17 cellular contexts compared by ENCODE assay signal in genomic region chr6:38306915-38307314, GRCh38.
DNase-seq lines count a peak whose midpoint lies in the region; ATAC-seq and TF ChIP-seq lines count a peak whose summit lies in the region.
"Had no signal": no experiment of that assay in that cellular context is flagged by ENCODE, and none has a peak within 500 bp of the region (broad histone marks: within the 10 kb centered on the region; RNA-seq: fewer than 3 reads in every experiment).

No MANE protein-coding gene starts in this region.

- no TSS peak for BruUV-seq in OCI-LY7 (replicated peaks; lab: Mats Ljungman, UMichigan)

- H4K20me1 ChIP-seq in OCI-LY7 (ENCODE audit: insufficient read depth, low read length): no peaks in the 10 kb centered on the region

- H3K9me3 ChIP-seq in OCI-LY7 (ENCODE audit: low read length): no peaks in the 10 kb centered on the region
- H3K9me3 ChIP-seq: heart left ventricle, sigmoid colon had no signal

- H2AFZ ChIP-seq in OCI-LY7 (ENCODE audit: low read length): no peak overlapping the region

- DNase-seq in CD1c-positive myeloid dendritic cell (ENCODE audit: extremely low spot score) (peak; percentile 21), OCI-LY7 (ENCODE audit: low spot score) (peak; percentile 9), NCI-H1436 (lab: John Stamatoyannopoulos, UW) (no peak), islet precursor cell (no peak), NCI-H524 treated with DMSO at 0.1 percent for 48 hours (lab: John Stamatoyannopoulos, UW) (no peak), NCI-H1105 (lab: John Stamatoyannopoulos, UW) (no peak)
- DNase-seq: activated CD8-positive, alpha-beta memory T cell treated with anti-CD3 and anti-CD28 coated beads, Interleukin-2, amount 50 U/mL, for 48 hours; activated naive CD8-positive, alpha-beta T cell treated with anti-CD3 and anti-CD28 coated beads, Interleukin-2, amount 50 U/mL, for 24 hours; erythroblast; heart left ventricle; Kasumi-1; kidney glomerular epithelial cell; natural killer cell; sigmoid colon had no signal

- TF ChIP-seq CTCF in OCI-LY7 (conservative IDR thresholded peaks at IDR 0.05; ENCODE audit: low read length): no peak

- peak overlapping the region; percentile 10 for H3K27ac ChIP-seq in OCI-LY7 (ENCODE audit: low read depth, low read length, poor library complexity, severe bottlenecking)
- H3K27ac ChIP-seq: sigmoid colon had no signal

- H3K4me1 ChIP-seq in OCI-LY7 (ENCODE audit: insufficient read depth, low read length, poor library complexity, severe bottlenecking): peaks cover 24% of the 10 kb centered on the region
- H3K4me1 ChIP-seq: sigmoid colon had no signal

- no peaks in the 10 kb centered on the region for H3K79me2 ChIP-seq in OCI-LY7 (ENCODE audit: insufficient read depth, low read depth, low read length)

- H3K9me2 ChIP-seq in OCI-LY7 (ENCODE audit: insufficient read depth, low read length): no peaks in the 10 kb centered on the region

- peak overlapping the region; percentile 47 for H3K4me2 ChIP-seq in OCI-LY7 (ENCODE audit: low read length)

- CTCF ChIA-PET in OCI-LY7 (lab: Charles Lee; ENCODE audit: unreplicated experiment): no interaction called here

- POLR2A ChIA-PET in OCI-LY7 (lab: Charles Lee): interaction anchor here (0.5 to 2.0 kb wide), 7 partner anchors 11 to 489 kb away, joined by 3 to 8 read pairs (median 3); no protein-coding TSS in a partner anchor

- ATAC-seq in GM19351 (IDR thresholded peaks at IDR 0.05; ENCODE audit: unreplicated experiment): peak; percentile 31
- peak; percentile 53 for ATAC-seq in HG03064 (IDR thresholded peaks at IDR 0.05; ENCODE audit: low read depth, unreplicated experiment)
- ATAC-seq: activated CD4-positive, CD25-positive, alpha-beta regulatory T cell treated with anti-CD3 and anti-CD28 coated beads, Interleukin-2, amount 50 U/mL, for 24 hours; activated naive CD8-positive, alpha-beta T cell treated with anti-CD3 and anti-CD28 coated beads, Interleukin-2, amount 50 U/mL, for 24 hours; heart left ventricle; natural killer cell had no signal

- intact Hi-C loops in OCI-LY7 (cut with micrococcal nuclease; ENCODE audit: unreplicated experiment): no loop called here

- no peak overlapping the region for H3K4me3 ChIP-seq in OCI-LY7 (ENCODE audit: low read depth, low read length, poor library complexity, severe bottlenecking)
- H3K4me3 ChIP-seq: heart left ventricle, sigmoid colon had no signal

- H3K36me3 ChIP-seq in OCI-LY7 (ENCODE audit: insufficient read depth, low read length): no peaks in the 10 kb centered on the region
- H3K36me3 ChIP-seq: heart left ventricle, sigmoid colon had no signal

Comparison
In these comparisons a context has a peak if more than half of its experiments do, and no peak if none do; other contexts are left out.
1. DNase-seq: peak in CD1c-positive myeloid dendritic cell (single experiment) and OCI-LY7 (single experiment); none in NCI-H1436 (single experiment), islet precursor cell (single experiment), NCI-H524 treated with DMSO at 0.1 percent for 48 hours (single experiment) and NCI-H1105 (single experiment).